ENCODE assay signal across 1 cellular context in the genomic region with DNA sequence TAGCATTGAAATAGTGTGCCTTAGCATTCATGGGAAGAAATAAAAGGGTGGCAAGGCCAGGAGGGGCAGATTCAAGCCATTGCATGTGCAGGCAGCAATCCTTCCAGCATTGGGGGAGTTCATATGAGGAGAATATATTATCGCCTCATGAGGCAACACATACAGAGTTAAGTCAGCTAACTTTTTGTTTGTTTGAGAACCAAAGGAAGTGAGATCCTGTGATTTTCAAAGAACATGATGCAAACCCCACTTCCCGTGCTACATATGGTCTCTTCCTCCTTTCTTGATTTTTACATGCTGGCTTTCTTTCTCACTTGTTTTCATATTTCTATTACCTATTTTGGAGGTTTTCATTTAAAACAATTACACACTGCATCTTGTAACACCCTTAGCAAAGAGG.
TF ChIP-seq lines count a peak whose summit lies in the region.

No MANE protein-coding gene starts in this region.

TF ChIP-seq in GM23338, 12 proteins besides CTCF, POLR2A, EP300 and RAD21 (continued from another document):
- TF ChIP-seq, protein P1, sequence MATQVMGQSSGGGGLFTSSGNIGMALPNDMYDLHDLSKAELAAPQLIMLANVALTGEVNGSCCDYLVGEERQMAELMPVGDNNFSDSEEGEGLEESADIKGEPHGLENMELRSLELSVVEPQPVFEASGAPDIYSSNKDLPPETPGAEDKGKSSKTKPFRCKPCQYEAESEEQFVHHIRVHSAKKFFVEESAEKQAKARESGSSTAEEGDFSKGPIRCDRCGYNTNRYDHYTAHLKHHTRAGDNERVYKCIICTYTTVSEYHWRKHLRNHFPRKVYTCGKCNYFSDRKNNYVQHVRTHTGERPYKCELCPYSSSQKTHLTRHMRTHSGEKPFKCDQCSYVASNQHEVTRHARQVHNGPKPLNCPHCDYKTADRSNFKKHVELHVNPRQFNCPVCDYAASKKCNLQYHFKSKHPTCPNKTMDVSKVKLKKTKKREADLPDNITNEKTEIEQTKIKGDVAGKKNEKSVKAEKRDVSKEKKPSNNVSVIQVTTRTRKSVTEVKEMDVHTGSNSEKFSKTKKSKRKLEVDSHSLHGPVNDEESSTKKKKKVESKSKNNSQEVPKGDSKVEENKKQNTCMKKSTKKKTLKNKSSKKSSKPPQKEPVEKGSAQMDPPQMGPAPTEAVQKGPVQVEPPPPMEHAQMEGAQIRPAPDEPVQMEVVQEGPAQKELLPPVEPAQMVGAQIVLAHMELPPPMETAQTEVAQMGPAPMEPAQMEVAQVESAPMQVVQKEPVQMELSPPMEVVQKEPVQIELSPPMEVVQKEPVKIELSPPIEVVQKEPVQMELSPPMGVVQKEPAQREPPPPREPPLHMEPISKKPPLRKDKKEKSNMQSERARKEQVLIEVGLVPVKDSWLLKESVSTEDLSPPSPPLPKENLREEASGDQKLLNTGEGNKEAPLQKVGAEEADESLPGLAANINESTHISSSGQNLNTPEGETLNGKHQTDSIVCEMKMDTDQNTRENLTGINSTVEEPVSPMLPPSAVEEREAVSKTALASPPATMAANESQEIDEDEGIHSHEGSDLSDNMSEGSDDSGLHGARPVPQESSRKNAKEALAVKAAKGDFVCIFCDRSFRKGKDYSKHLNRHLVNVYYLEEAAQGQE (IDR thresholded peaks at IDR 0.05; ENCODE audit: unreplicated experiment) = no peak
- TF ChIP-seq, protein P2, sequence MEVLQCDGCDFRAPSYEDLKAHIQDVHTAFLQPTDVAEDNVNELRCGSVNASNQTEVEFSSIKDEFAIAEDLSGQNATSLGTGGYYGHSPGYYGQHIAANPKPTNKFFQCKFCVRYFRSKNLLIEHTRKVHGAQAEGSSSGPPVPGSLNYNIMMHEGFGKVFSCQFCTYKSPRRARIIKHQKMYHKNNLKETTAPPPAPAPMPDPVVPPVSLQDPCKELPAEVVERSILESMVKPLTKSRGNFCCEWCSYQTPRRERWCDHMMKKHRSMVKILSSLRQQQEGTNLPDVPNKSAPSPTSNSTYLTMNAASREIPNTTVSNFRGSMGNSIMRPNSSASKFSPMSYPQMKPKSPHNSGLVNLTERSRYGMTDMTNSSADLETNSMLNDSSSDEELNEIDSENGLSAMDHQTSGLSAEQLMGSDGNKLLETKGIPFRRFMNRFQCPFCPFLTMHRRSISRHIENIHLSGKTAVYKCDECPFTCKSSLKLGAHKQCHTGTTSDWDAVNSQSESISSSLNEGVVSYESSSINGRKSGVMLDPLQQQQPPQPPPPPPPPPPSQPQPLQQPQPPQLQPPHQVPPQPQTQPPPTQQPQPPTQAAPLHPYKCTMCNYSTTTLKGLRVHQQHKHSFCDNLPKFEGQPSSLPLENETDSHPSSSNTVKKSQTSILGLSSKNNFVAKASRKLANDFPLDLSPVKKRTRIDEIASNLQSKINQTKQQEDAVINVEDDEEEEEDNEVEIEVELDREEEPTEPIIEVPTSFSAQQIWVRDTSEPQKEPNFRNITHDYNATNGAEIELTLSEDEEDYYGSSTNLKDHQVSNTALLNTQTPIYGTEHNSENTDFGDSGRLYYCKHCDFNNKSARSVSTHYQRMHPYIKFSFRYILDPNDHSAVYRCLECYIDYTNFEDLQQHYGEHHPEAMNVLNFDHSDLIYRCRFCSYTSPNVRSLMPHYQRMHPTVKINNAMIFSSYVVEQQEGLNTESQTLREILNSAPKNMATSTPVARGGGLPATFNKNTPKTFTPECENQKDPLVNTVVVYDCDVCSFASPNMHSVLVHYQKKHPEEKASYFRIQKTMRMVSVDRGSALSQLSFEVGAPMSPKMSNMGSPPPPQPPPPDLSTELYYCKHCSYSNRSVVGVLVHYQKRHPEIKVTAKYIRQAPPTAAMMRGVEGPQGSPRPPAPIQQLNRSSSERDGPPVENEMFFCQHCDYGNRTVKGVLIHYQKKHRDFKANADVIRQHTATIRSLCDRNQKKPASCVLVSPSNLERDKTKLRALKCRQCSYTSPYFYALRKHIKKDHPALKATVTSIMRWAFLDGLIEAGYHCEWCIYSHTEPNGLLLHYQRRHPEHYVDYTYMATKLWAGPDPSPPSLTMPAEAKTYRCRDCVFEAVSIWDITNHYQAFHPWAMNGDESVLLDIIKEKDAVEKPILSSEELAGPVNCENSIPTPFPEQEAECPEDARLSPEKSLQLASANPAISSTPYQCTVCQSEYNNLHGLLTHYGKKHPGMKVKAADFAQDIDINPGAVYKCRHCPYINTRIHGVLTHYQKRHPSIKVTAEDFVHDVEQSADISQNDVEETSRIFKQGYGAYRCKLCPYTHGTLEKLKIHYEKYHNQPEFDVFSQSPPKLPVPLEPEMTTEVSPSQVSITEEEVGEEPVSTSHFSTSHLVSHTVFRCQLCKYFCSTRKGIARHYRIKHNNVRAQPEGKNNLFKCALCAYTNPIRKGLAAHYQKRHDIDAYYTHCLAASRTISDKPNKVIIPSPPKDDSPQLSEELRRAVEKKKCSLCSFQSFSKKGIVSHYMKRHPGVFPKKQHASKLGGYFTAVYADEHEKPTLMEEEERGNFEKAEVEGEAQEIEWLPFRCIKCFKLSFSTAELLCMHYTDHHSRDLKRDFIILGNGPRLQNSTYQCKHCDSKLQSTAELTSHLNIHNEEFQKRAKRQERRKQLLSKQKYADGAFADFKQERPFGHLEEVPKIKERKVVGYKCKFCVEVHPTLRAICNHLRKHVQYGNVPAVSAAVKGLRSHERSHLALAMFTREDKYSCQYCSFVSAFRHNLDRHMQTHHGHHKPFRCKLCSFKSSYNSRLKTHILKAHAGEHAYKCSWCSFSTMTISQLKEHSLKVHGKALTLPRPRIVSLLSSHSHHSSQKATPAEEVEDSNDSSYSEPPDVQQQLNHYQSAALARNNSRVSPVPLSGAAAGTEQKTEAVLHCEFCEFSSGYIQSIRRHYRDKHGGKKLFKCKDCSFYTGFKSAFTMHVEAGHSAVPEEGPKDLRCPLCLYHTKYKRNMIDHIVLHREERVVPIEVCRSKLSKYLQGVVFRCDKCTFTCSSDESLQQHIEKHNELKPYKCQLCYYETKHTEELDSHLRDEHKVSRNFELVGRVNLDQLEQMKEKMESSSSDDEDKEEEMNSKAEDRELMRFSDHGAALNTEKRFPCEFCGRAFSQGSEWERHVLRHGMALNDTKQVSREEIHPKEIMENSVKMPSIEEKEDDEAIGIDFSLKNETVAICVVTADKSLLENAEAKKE (CRISPR knock-in tag; IDR thresholded peaks at IDR 0.05) = no peak
- no peak for TF ChIP-seq STAT1 (IDR thresholded peaks at IDR 0.05; ENCODE audit: unreplicated experiment)
- TF ChIP-seq ZNF114 (CRISPR knock-in tag; IDR thresholded peaks at IDR 0.05) = no peak
- no peak for TF ChIP-seq JUNB (IDR thresholded peaks at IDR 0.05; ENCODE audit: unreplicated experiment)
